Comparison of ENCODE assay signal across 8 cellular contexts in the genomic region with DNA sequence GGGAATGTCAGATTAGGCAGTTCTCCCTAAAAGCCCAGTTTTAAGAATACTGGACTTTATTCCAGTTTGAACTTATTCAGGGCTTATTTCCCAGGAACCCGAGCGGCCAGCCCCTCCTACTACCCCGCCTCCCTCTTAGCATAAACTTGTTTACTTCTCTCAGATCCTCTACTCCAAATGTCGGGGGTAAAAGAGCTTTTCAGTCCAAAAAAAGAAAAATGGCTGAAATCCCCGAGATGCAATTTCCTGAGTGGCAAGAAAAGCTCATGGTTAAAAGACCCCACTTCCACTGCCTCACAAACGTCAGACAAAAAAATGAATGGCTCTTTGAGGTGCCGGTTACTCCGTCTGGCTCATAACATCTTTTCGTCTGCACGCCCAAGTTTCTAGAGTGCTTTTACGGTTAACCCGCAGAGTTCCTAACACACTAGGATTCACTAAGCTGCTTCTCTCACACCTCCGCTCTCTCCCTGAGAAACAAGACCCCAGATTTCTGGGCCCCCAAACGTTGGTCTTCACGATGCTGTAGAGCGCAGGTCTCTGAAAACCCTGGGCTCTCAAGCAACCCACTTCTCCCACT. TPM values are rescaled to one million over a fixed set of nuclear protein-coding genes. Genes with fewer than 3 reads are reported as not detected.
DNase-seq lines count a peak whose midpoint lies in the region; ATAC-seq and TF ChIP-seq lines count a peak whose summit lies in the region.

No MANE protein-coding gene starts in this region.

- H3K4me1 Mint-ChIP-seq in neural crest cell: peaks cover 21% of the 10 kb centered on the region

- DNase-seq in activated CD8-positive, alpha-beta memory T cell treated with anti-CD3 and anti-CD28 coated beads, Interleukin-2, amount 50 U/mL, for 24 hours (ENCODE audit: extremely low read depth): peak; percentile 9
- no peak for DNase-seq in activated CD8-positive, alpha-beta memory T cell treated with anti-CD3 and anti-CD28 coated beads, Interleukin-2, amount 50 U/mL, for 48 hours
- DNase-seq in Jurkat, Clone E6-1 (ENCODE audit: low read depth, low spot score): no peak
- DNase-seq in fibroblast of the conjunctiva (ENCODE audit: low read depth) (peak; percentile 14), neural crest cell (ENCODE audit: low read depth, low spot score) (peak; percentile 3), NCI-H1694 (lab: John Stamatoyannopoulos, UW) (no peak)

- ATAC-seq in GM19351 (IDR thresholded peaks at IDR 0.05; ENCODE audit: unreplicated experiment): no peak

- no peak overlapping the region for H3K4me3 Mint-ChIP-seq in neural crest cell

- no peak overlapping the region for H3K27ac Mint-ChIP-seq in neural crest cell (ENCODE audit: unreplicated experiment)

- H3K27ac ChIP-seq in VCaP: peak overlapping the region; percentile 96

- TF ChIP-seq CTCF in VCaP (conservative IDR thresholded peaks at IDR 0.05) (no peak), neural crest cell (conservative IDR thresholded peaks at IDR 0.05) (no peak)

- H3K36me3 Mint-ChIP-seq in neural crest cell (ENCODE audit: low read depth): peaks cover 8% of the 10 kb centered on the region

- H3K9me3 Mint-ChIP-seq in neural crest cell: no peaks in the 10 kb centered on the region

- H3K27me3 Mint-ChIP-seq in neural crest cell (ENCODE audit: low read depth): no peaks in the 10 kb centered on the region

- H3K4me3 ChIP-seq in Jurkat, Clone E6-1 (ENCODE audit: low read length): peak overlapping the region; percentile 95

RNA-seq across cellular contexts. Expression of a gene that starts 0.4 kb away (rescaled TPM):
- 126 TPM for polyA plus RNA-seq in Jurkat, Clone E6-1 (2012; ENCODE audit: insufficient read depth, insufficient read length)
- total RNA-seq in neural crest cell: 101 and 108 TPM in 2 replicates

RNA-seq across cellular contexts. Expression of a gene that starts 0.9 kb away (rescaled TPM):
- polyA plus RNA-seq in Jurkat, Clone E6-1 (2012; ENCODE audit: insufficient read depth, insufficient read length): 72.1 TPM
- 76.9 and 77.6 TPM in 2 replicates for total RNA-seq in neural crest cell

RNA-seq across cellular contexts. Expression of a gene that starts 35.1 kb away (rescaled TPM):
- 56.6 TPM for polyA plus RNA-seq in Jurkat, Clone E6-1 (2012; ENCODE audit: insufficient read depth, insufficient read length)
- total RNA-seq in neural crest cell: 55.0 and 56.9 TPM in 2 replicates

RNA-seq across cellular contexts. Expression of a gene that starts 38.8 kb away (rescaled TPM):
- not detected for polyA plus RNA-seq in Jurkat, Clone E6-1 (2012; ENCODE audit: insufficient read depth, insufficient read length)
- 6.3 and 8.4 TPM in 2 replicates for total RNA-seq in neural crest cell

Comparison
In these comparisons a context has a peak if more than half of its experiments do, and no peak if none do; other contexts are left out.
1. DNase-seq: peak in activated CD8-positive, alpha-beta memory T cell treated with anti-CD3 and anti-CD28 coated beads, Interleukin-2, amount 50 U/mL, for 24 hours (single experiment), fibroblast of the conjunctiva (single experiment) and neural crest cell (single experiment); none in activated CD8-positive, alpha-beta memory T cell treated with anti-CD3 and anti-CD28 coated beads, Interleukin-2, amount 50 U/mL, for 48 hours (single experiment), Jurkat, Clone E6-1 (single experiment) and NCI-H1694 (single experiment).